ENCODE assay signal across 12 cellular contexts in the genomic region with DNA sequence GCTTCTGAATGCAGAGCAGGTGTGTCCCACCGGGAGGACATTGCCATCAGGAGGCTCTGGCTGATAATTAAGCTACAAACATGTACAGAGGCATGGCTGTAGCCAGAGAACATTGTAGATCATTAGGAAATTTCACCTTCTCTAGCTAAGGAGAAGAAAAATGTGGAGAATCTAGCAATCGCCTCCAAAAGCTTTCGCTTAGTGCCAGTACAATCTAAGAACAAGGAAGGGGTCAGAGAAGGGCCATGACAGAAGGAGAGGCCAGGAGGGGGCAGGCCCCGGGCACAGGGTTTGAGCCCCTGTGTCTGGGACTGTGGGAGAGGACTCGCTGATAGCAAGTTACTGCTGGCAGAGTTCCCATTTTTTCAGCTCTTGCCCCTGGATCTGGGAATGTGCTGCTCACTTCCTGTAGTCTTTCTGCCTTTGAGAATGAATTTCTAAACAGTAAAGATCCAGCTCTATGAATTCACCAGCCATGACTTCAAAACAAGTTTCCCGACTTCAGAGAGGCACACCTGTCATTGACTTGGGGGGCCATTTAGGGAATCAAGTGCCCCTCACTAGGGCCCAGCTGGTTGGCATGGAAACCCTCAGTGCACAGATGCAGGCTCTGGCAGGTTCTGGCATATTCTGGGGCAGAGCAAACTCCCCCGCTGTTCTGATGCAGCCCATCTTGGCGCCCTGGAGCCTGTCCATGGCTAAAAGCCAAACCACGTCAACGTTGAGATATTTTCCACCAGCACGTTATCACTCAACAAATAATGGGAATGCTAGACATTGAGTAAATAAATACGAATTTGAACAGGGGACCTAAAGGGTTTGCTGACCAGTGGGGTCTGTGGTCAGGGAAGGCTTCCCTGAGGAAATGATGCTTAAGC. TPM values are rescaled to one million over a fixed set of nuclear protein-coding genes. Genes with fewer than 3 reads are reported as not detected.
A peak's percentile ranks its signal among the peaks of the same experiment; 100 is the strongest.
DNase-seq lines count a peak whose midpoint lies in the region; ATAC-seq, FAIRE-seq and TF ChIP-seq lines count a peak whose summit lies in the region.
"Had no signal": no experiment of that assay in that cellular context is flagged by ENCODE, and none has a peak within 500 bp of the region (broad histone marks: within the 10 kb centered on the region; RNA-seq: fewer than 3 reads in every experiment).

No MANE protein-coding gene starts in this region.

- H4K20me1 ChIP-seq in GM23248 (ENCODE audit: insufficient read depth): no peaks in the 10 kb centered on the region

- intact Hi-C loops in pancreas (cut with DNase I): loop anchor here in 2 of 3 donors (5.0 kb wide), 3 partner anchors 178 to 193 kb away; no protein-coding TSS in a partner anchor
- intact Hi-C loops in activated naive CD4-positive, alpha-beta T cell treated with anti-CD3 and anti-CD28 coated beads for 36 hours (cut with micrococcal nuclease): loop anchor here (5.0 kb wide), 2 partner anchors 48 to 393 kb away; no protein-coding TSS in a partner anchor

- ATAC-seq in pancreas (peak; percentile 69 to 78 (median 71)), GM21717 (IDR thresholded peaks at IDR 0.05; ENCODE audit: unreplicated experiment) (no peak)

- no peak overlapping the region for H3K27ac Mint-ChIP-seq in activated naive CD4-positive, alpha-beta T cell treated with anti-CD3 and anti-CD28 coated beads for 36 hours
- H3K27ac Mint-ChIP-seq: progenitor cell of endocrine pancreas had no signal

- H3K4me1 ChIP-seq in GM23248 (ENCODE audit: insufficient read depth): no peaks in the 10 kb centered on the region
- H3K4me1 ChIP-seq in pancreas: peaks cover 13 to 18% (median 15%) of the 10 kb centered on the region in 3 donors
- H3K4me1 ChIP-seq in suprapubic skin: peaks cover 6% of the 10 kb centered on the region

- no peaks in the 10 kb centered on the region for H3K27me3 Mint-ChIP-seq in activated naive CD4-positive, alpha-beta T cell treated with anti-CD3 and anti-CD28 coated beads for 36 hours (ENCODE audit: low read depth)

- H3K79me2 ChIP-seq in GM23248 (ENCODE audit: insufficient read depth): no peaks in the 10 kb centered on the region

- in situ Hi-C loops in GM23248 (cut with MboI): loop anchor here (10.0 to 25.0 kb wide), 2 partner anchors 180 to 693 kb away; no protein-coding TSS in a partner anchor

- peaks cover 28% of the 10 kb centered on the region for H3K27me3 ChIP-seq in GM23248 (replicated peaks; ENCODE audit: insufficient read depth)
- no peaks in the 10 kb centered on the region for H3K27me3 ChIP-seq in pancreas
- H3K27me3 ChIP-seq in suprapubic skin: no peaks in the 10 kb centered on the region

- DNase-seq in GM23248 (peak; percentile 43), NCI-H774 (lab: John Stamatoyannopoulos, UW) (peak; percentile 66), fibroblast of mammary gland (ENCODE audit: low read depth) (peak; percentile 52), pancreas (peak in 5 of 6 donors; percentile 42 to 77 (median 65)), suprapubic skin (ENCODE audit: low spot score in 2 of 2) (no peak)
- DNase-seq in stimulated activated CD4-positive, alpha-beta T cell treated with anti-CD3 and anti-CD28 coated beads, Interleukin-12 subunit alpha, Interleukin-12 subunit beta, amount 100 ng/mL, for 4 hours: no peak
- no peak for DNase-seq in activated naive CD4-positive, alpha-beta T cell treated with anti-CD3 and anti-CD28 coated beads for 36 hours
- DNase-seq: activated CD4-positive, alpha-beta T cell treated with anti-CD3 and anti-CD28 coated beads for 1 hour; effector memory CD4-positive, alpha-beta T cell had no signal

- no peak overlapping the region for H3K4me3 Mint-ChIP-seq in activated naive CD4-positive, alpha-beta T cell treated with anti-CD3 and anti-CD28 coated beads for 36 hours

- no peak overlapping the region for H3K4me2 ChIP-seq in GM23248 (ENCODE audit: unreplicated experiment)

- no peak for TF ChIP-seq EP300 in suprapubic skin (IDR thresholded peaks at IDR 0.05)

- no peaks in the 10 kb centered on the region for H3K36me3 ChIP-seq in GM23248 (ENCODE audit: low read depth)
- H3K36me3 ChIP-seq in pancreas: no peaks in the 10 kb centered on the region
- H3K36me3 ChIP-seq in suprapubic skin: no peaks in the 10 kb centered on the region
- H3K36me3 ChIP-seq: thoracic aorta had no signal

- H3K9ac ChIP-seq in GM23248: no peak overlapping the region

- peaks cover 4% of the 10 kb centered on the region for H3K4me1 Mint-ChIP-seq in activated naive CD4-positive, alpha-beta T cell treated with anti-CD3 and anti-CD28 coated beads for 36 hours (ENCODE audit: low read depth)

- no peak for FAIRE-seq in pancreas (lab: Jason Lieb, UNC)

- H3K27ac ChIP-seq in GM23248 (no peak overlapping the region), pancreas (peak overlapping the region; percentile 40 to 91 (median 72)), suprapubic skin (no peak overlapping the region)

- H3K9me3 ChIP-seq in GM23248 (ENCODE audit: low read depth) (no peaks in the 10 kb centered on the region), pancreas (no peaks in the 10 kb centered on the region), suprapubic skin (no peaks in the 10 kb centered on the region)
- H3K9me3 ChIP-seq: thoracic aorta had no signal

- H3K36me3 Mint-ChIP-seq in activated naive CD4-positive, alpha-beta T cell treated with anti-CD3 and anti-CD28 coated beads for 36 hours (ENCODE audit: low read depth): no peaks in the 10 kb centered on the region

- H3K9me3 Mint-ChIP-seq in activated naive CD4-positive, alpha-beta T cell treated with anti-CD3 and anti-CD28 coated beads for 36 hours: no peaks in the 10 kb centered on the region

- H2AFZ ChIP-seq in GM23248: no peak overlapping the region

- TF ChIP-seq CTCF in fibroblast of mammary gland (conservative IDR thresholded peaks at IDR 0.05; ENCODE audit: control insufficient read depth, insufficient read depth, low read depth, low read length) (no peak), pancreas (IDR thresholded peaks at IDR 0.05) (no peak), suprapubic skin (IDR thresholded peaks at IDR 0.05) (no peak)

- CTCF ChIA-PET in activated naive CD4-positive, alpha-beta T cell treated with anti-CD3 and anti-CD28 coated beads for 36 hours (lab: Charles Lee): interaction anchor here (0.6 to 1.0 kb wide), 2 partner anchors 12 to 706 kb away, joined by 3 to 5 read pairs; no protein-coding TSS in a partner anchor

- H3K9me2 ChIP-seq in GM23248 (ENCODE audit: insufficient read depth): no peaks in the 10 kb centered on the region

- WGBS in GM23248 (ENCODE audit: low coverage in 1 of 2, low lambda C conversion rate in 2 of 2, missing lambda C conversion rate in 2 of 2), 2 experiments: 30 to 31% methylated on average over 12 of the region's 12 CpGs
- WGBS in pancreas, 2 donors: 10 to 11% methylated on average over 12 of the region's 12 CpGs
- WGBS in suprapubic skin: 22% methylated on average over 10 of the region's 12 CpGs

- no peaks in the 10 kb centered on the region for H3F3A ChIP-seq in GM23248 (ENCODE audit: insufficient read depth)

- no peak for TF ChIP-seq POLR2A in suprapubic skin (IDR thresholded peaks at IDR 0.05)

- no peak overlapping the region for H3K4me3 ChIP-seq in GM23248
- no peak overlapping the region for H3K4me3 ChIP-seq in fibroblast of mammary gland (ENCODE audit: control insufficient read depth, low read depth, low read length)
- no peak overlapping the region for H3K4me3 ChIP-seq in pancreas
- H3K4me3 ChIP-seq in suprapubic skin: no peak overlapping the region
- H3K4me3 ChIP-seq: thoracic aorta had no signal

RNA-seq across cellular contexts. Expression of gene CACNG4, which starts 59.5 kb away (rescaled TPM):
- total RNA-seq in GM23248 (2014; rRNA removed; shearing (Covaris generic)): not detected in 2 replicates
- polyA plus RNA-seq in GM23248 (2016; fragmentation: Nextera tagmentation; extraction: Ambion mirVana) (not detected in 2 replicates), pancreas (1 to 10 TPM; 1.3 to 4.2 TPM)
- total RNA-seq in pancreas (under 1 TPM; 0.09 to 0.67 (median 0.24) TPM), suprapubic skin (under 1 TPM in 3 of 4 donors, not detected in 1; 0.49 to 0.68 (median 0.51) TPM)
- total RNA-seq in activated naive CD4-positive, alpha-beta T cell treated with anti-CD3 and anti-CD28 coated beads for 36 hours: not detected
- total RNA-seq: thoracic aorta had no signal

Comparison
In these comparisons a context has a peak if more than half of its experiments do, and no peak if none do; other contexts are left out.
1. DNase-seq: peak in GM23248 (single experiment), NCI-H774 (single experiment), fibroblast of mammary gland (single experiment) and pancreas (5 of 6); none in stimulated activated CD4-positive, alpha-beta T cell treated with anti-CD3 and anti-CD28 coated beads, Interleukin-12 subunit alpha, Interleukin-12 subunit beta, amount 100 ng/mL, for 4 hours (single experiment), suprapubic skin (0 of 2) and activated naive CD4-positive, alpha-beta T cell treated with anti-CD3 and anti-CD28 coated beads for 36 hours (single experiment).
2. H3K27ac ChIP-seq: peak in pancreas (4 of 4); none in GM23248 (single experiment) and suprapubic skin (single experiment).